Comparison of ENCODE assay signal across 20 cellular contexts in the genomic region with DNA sequence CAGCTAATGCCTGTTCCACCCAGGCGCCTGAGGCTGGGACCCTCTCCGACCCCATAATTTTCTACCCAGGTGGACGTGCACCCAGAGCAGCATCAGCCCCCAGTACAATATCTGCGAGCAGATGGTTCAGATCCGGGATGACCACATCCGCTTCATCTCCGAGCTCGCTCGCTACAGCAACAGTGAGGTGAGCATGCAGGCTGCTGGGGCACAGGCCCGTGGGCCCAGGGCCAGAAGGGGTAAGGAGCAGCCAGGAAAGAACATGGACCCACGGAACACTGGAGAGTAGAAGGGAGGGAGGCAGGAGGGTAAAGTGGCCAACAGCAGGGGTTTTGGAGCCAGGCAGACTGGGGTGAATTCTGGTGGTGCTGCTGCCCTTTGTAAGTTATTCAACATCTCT. TPM values are rescaled to one million over a fixed set of nuclear protein-coding genes. Genes with fewer than 3 reads are reported as not detected.
DNase-seq lines count a peak whose midpoint lies in the region; ATAC-seq lines count a peak whose summit lies in the region.
"Had no signal": no experiment of that assay in that cellular context is flagged by ENCODE, and none has a peak within 500 bp of the region (broad histone marks: within the 10 kb centered on the region; RNA-seq: fewer than 3 reads in every experiment).

No MANE protein-coding gene starts in this region.

- ATAC-seq in natural killer cell treated with Interleukin-12 subunit alpha and Interleukin-12 subunit beta and Interleukin-15 and Interleukin-18, amount 100 ng/mL, for 72 hours = no peak
- ATAC-seq: body of pancreas, Right ventricle myocardium inferior had no signal

- CTCF ChIA-PET in activated CD4-positive, alpha-beta T cell treated with anti-CD3 and anti-CD28 coated beads, Interleukin-2, amount 10 ng/mL, durations not matched to agents 7 days and 5 days (lab: Charles Lee) = no interaction called here

- DNase-seq in activated CD4-positive, alpha-beta T cell treated with anti-CD3 and anti-CD28 coated beads, Interleukin-2, amount 10 ng/mL, durations not matched to agents 7 days and 5 days = no peak
- no peak for DNase-seq in activated CD4-positive, alpha-beta T cell treated with anti-CD3 and anti-CD28 coated beads, Interleukin-2, amount 50 U/mL, for 48 hours
- DNase-seq in G401 (ENCODE audit: low spot score) = peak; percentile 40
- DNase-seq in activated naive CD8-positive, alpha-beta T cell treated with anti-CD3 and anti-CD28 coated beads for 36 hours = no peak
- DNase-seq in natural killer cell treated with Interleukin-12 subunit alpha and Interleukin-12 subunit beta and Interleukin-15 and Interleukin-18, amount 100 ng/mL, for 72 hours (ENCODE audit: low spot score) = no peak
- DNase-seq in nucleus accumbens (lab: John Stamatoyannopoulos, UW) = no peak
- no peak for DNase-seq in HuH-7 (ENCODE audit: low spot score)
- no peak for DNase-seq in NCI-H345 treated with DMSO at 0.1 percent for 48 hours (lab: John Stamatoyannopoulos, UW; ENCODE audit: unreplicated experiment)
- DNase-seq: activated CD4-positive, alpha-beta T cell treated with anti-CD3 and anti-CD28 coated beads for 1 hour; body of pancreas; effector CD8-positive, alpha-beta T cell; EL; foreskin melanocyte; GOT3; mucosa of descending colon; NCI-H2029 treated with DMSO at 0.1 percent for 48 hours; NCI-H226; stimulated activated CD4-positive, alpha-beta T cell treated with anti-CD3 and anti-CD28 coated beads, Interleukin-2, amount 100 ng/mL, for 48 hours; trophoblast cell had no signal

- POLR2A ChIA-PET in activated CD4-positive, alpha-beta T cell treated with anti-CD3 and anti-CD28 coated beads, Interleukin-2, amount 10 ng/mL, durations not matched to agents 7 days and 5 days (lab: Charles Lee) = no interaction called here

- H3K4me3 Mint-ChIP-seq in activated CD4-positive, alpha-beta T cell treated with anti-CD3 and anti-CD28 coated beads, Interleukin-2, amount 10 ng/mL, durations not matched to agents 7 days and 5 days = no peak overlapping the region
- H3K4me3 Mint-ChIP-seq in activated naive CD8-positive, alpha-beta T cell treated with anti-CD3 and anti-CD28 coated beads for 36 hours = no peak overlapping the region
- no peak overlapping the region for H3K4me3 Mint-ChIP-seq in natural killer cell treated with Interleukin-12 subunit alpha and Interleukin-12 subunit beta and Interleukin-15 and Interleukin-18, amount 100 ng/mL, for 72 hours

- no peaks in the 10 kb centered on the region for H3K27me3 Mint-ChIP-seq in activated CD4-positive, alpha-beta T cell treated with anti-CD3 and anti-CD28 coated beads, Interleukin-2, amount 10 ng/mL, durations not matched to agents 7 days and 5 days
- no peaks in the 10 kb centered on the region for H3K27me3 Mint-ChIP-seq in activated naive CD8-positive, alpha-beta T cell treated with anti-CD3 and anti-CD28 coated beads for 36 hours
- no peaks in the 10 kb centered on the region for H3K27me3 Mint-ChIP-seq in natural killer cell treated with Interleukin-12 subunit alpha and Interleukin-12 subunit beta and Interleukin-15 and Interleukin-18, amount 100 ng/mL, for 72 hours

- H3K4me1 Mint-ChIP-seq in activated CD4-positive, alpha-beta T cell treated with anti-CD3 and anti-CD28 coated beads, Interleukin-2, amount 10 ng/mL, durations not matched to agents 7 days and 5 days = peaks cover 44% of the 10 kb centered on the region
- peaks cover 46% of the 10 kb centered on the region for H3K4me1 Mint-ChIP-seq in activated naive CD8-positive, alpha-beta T cell treated with anti-CD3 and anti-CD28 coated beads for 36 hours
- peaks cover 16 to 25% of the 10 kb centered on the region in 2 donors for H3K4me1 Mint-ChIP-seq in natural killer cell treated with Interleukin-12 subunit alpha and Interleukin-12 subunit beta and Interleukin-15 and Interleukin-18, amount 100 ng/mL, for 72 hours (ENCODE audit: low read depth in 2 of 2)

- peaks cover 85% of the 10 kb centered on the region for H3K36me3 Mint-ChIP-seq in activated CD4-positive, alpha-beta T cell treated with anti-CD3 and anti-CD28 coated beads, Interleukin-2, amount 10 ng/mL, durations not matched to agents 7 days and 5 days (ENCODE audit: low read depth)
- H3K36me3 Mint-ChIP-seq in activated naive CD8-positive, alpha-beta T cell treated with anti-CD3 and anti-CD28 coated beads for 36 hours = peaks cover 50% of the 10 kb centered on the region
- peaks cover 20% of the 10 kb centered on the region for H3K36me3 Mint-ChIP-seq in natural killer cell treated with Interleukin-12 subunit alpha and Interleukin-12 subunit beta and Interleukin-15 and Interleukin-18, amount 100 ng/mL, for 72 hours

- in situ Hi-C loops in G401 (cut with HindIII; ENCODE audit: low sequenced_read_pairs) = no loop called here

- H3K9me3 Mint-ChIP-seq in activated CD4-positive, alpha-beta T cell treated with anti-CD3 and anti-CD28 coated beads, Interleukin-2, amount 10 ng/mL, durations not matched to agents 7 days and 5 days = no peaks in the 10 kb centered on the region
- H3K9me3 Mint-ChIP-seq in activated naive CD8-positive, alpha-beta T cell treated with anti-CD3 and anti-CD28 coated beads for 36 hours = no peaks in the 10 kb centered on the region
- no peaks in the 10 kb centered on the region for H3K9me3 Mint-ChIP-seq in natural killer cell treated with Interleukin-12 subunit alpha and Interleukin-12 subunit beta and Interleukin-15 and Interleukin-18, amount 100 ng/mL, for 72 hours

- H3K27ac Mint-ChIP-seq in activated CD4-positive, alpha-beta T cell treated with anti-CD3 and anti-CD28 coated beads, Interleukin-2, amount 10 ng/mL, durations not matched to agents 7 days and 5 days = peak overlapping the region; percentile 69
- peak overlapping the region; percentile 83 for H3K27ac Mint-ChIP-seq in activated naive CD8-positive, alpha-beta T cell treated with anti-CD3 and anti-CD28 coated beads for 36 hours
- H3K27ac Mint-ChIP-seq in natural killer cell treated with Interleukin-12 subunit alpha and Interleukin-12 subunit beta and Interleukin-15 and Interleukin-18, amount 100 ng/mL, for 72 hours = peak overlapping the region; percentile 43 to 83

RNA-seq across cellular contexts. Expression of gene CYFIP2, which starts 45.7 kb away (rescaled TPM):
- 100 to 1,000 TPM; 452 to 606 TPM for total RNA-seq in activated CD4-positive, alpha-beta T cell treated with anti-CD3 and anti-CD28 coated beads, Interleukin-2, amount 10 ng/mL, durations not matched to agents 7 days and 5 days
- 22.6 and 32.0 TPM in 2 replicates for total RNA-seq in G401 (2014; rRNA removed; shearing (Covaris generic))
- 100 to 1,000 TPM; 324 to 325 TPM for total RNA-seq in activated naive CD8-positive, alpha-beta T cell treated with anti-CD3 and anti-CD28 coated beads for 36 hours
- 100 to 1,000 TPM; 282 to 424 TPM for total RNA-seq in natural killer cell treated with Interleukin-12 subunit alpha and Interleukin-12 subunit beta and Interleukin-15 and Interleukin-18, amount 100 ng/mL, for 72 hours
